12 cellular contexts compared by ENCODE assay signal in genomic region chr15:92949604-92950249, GRCh38. TPM values are rescaled to one million over a fixed set of nuclear protein-coding genes. Genes with fewer than 3 reads are reported as not detected.
DNase-seq lines count a peak whose midpoint lies in the region; ATAC-seq, FAIRE-seq and TF ChIP-seq lines count a peak whose summit lies in the region.
"Had no signal": no experiment of that assay in that cellular context is flagged by ENCODE, and none has a peak within 500 bp of the region (broad histone marks: within the 10 kb centered on the region; RNA-seq: fewer than 3 reads in every experiment).

No MANE protein-coding gene starts in this region.

- peak overlapping the region; percentile 61 for H3K27ac Mint-ChIP-seq in Caco-2 (ENCODE audit: unreplicated experiment)
- H3K27ac Mint-ChIP-seq in astrocyte (ENCODE audit: unreplicated experiment), result peak overlapping the region; percentile 81

- H3K27ac ChIP-seq in HUES48 (ENCODE audit: low read depth, low read length), result peak overlapping the region; percentile 39
- no peak overlapping the region for H3K27ac ChIP-seq in astrocyte (ENCODE audit: low read depth, low read length)
- peak overlapping the region; percentile 51 for H3K27ac ChIP-seq in mesodermal cell (ENCODE audit: low read depth, low read length, severe bottlenecking)
- H3K27ac ChIP-seq in right cardiac atrium (ENCODE audit: low read length), result no peak overlapping the region
- H3K27ac ChIP-seq: left lung, prostate gland had no signal

- H3K27me3 ChIP-seq in Caco-2 (replicated peaks; ENCODE audit: control insufficient read depth, insufficient read depth, low read length) (no peaks in the 10 kb centered on the region), HUES48 (ENCODE audit: control insufficient read depth, insufficient read depth, low read length) (no peaks in the 10 kb centered on the region), astrocyte (ENCODE audit: insufficient read depth, low read length) (no peaks in the 10 kb centered on the region), right cardiac atrium (ENCODE audit: control insufficient read depth, insufficient read depth) (no peaks in the 10 kb centered on the region)
- H3K27me3 ChIP-seq: left lung had no signal

- peaks cover 83% of the 10 kb centered on the region for H3K79me2 ChIP-seq in astrocyte (ENCODE audit: insufficient read depth, low read length)

- H3K9ac ChIP-seq in HUES48 (ENCODE audit: low read depth, low read length) (no peak overlapping the region), astrocyte (ENCODE audit: low read length) (no peak overlapping the region)

- H3K36me3 ChIP-seq in Caco-2 (ENCODE audit: control insufficient read depth, insufficient read depth, low read length), result peaks cover 5% of the 10 kb centered on the region
- H3K36me3 ChIP-seq in HUES48 (ENCODE audit: control insufficient read depth, insufficient read depth, low read length), result peaks cover 98% of the 10 kb centered on the region
- H3K36me3 ChIP-seq in astrocyte (ENCODE audit: insufficient read depth, low read length), result peaks cover 75% of the 10 kb centered on the region
- peaks cover 95% of the 10 kb centered on the region for H3K36me3 ChIP-seq in mesodermal cell (ENCODE audit: control insufficient read depth, insufficient read depth, low read length)

- POLR2A ChIA-PET in Caco-2 (lab: Charles Lee), result no interaction called here

- H3K27me3 Mint-ChIP-seq in Caco-2 (ENCODE audit: insufficient read depth, unreplicated experiment) (no peaks in the 10 kb centered on the region), astrocyte (ENCODE audit: low read depth, unreplicated experiment) (no peaks in the 10 kb centered on the region)

- H3K4me1 ChIP-seq in Caco-2 (no peaks in the 10 kb centered on the region), HUES48 (ENCODE audit: control insufficient read depth, insufficient read depth, low read length) (no peaks in the 10 kb centered on the region), astrocyte (ENCODE audit: insufficient read depth, low read length) (no peaks in the 10 kb centered on the region), mesodermal cell (ENCODE audit: control insufficient read depth, insufficient read depth, low read length, poor library complexity, severe bottlenecking) (no peaks in the 10 kb centered on the region), right cardiac atrium (ENCODE audit: control insufficient read depth, insufficient read depth, low read length) (no peaks in the 10 kb centered on the region)
- H3K4me1 ChIP-seq: left lung, prostate gland had no signal

- H3K9me3 ChIP-seq in Caco-2 (peaks cover 32% of the 10 kb centered on the region), HUES48 (ENCODE audit: control insufficient read depth, insufficient read depth, low read length) (peaks cover 39% of the 10 kb centered on the region), astrocyte (ENCODE audit: insufficient read depth, low read depth, low read length) (peaks cover 16% of the 10 kb centered on the region), mesodermal cell (ENCODE audit: control insufficient read depth, low read length) (peaks cover 44% of the 10 kb centered on the region), right cardiac atrium (ENCODE audit: control insufficient read depth, low read length) (peaks cover 1% of the 10 kb centered on the region)
- H3K9me3 ChIP-seq: prostate gland had no signal

- peaks cover 5% of the 10 kb centered on the region for H3K4me1 Mint-ChIP-seq in Caco-2 (ENCODE audit: low read depth, unreplicated experiment)
- H3K4me1 Mint-ChIP-seq in astrocyte (ENCODE audit: low read depth, unreplicated experiment), result peaks cover 8% of the 10 kb centered on the region

- peaks cover 39% of the 10 kb centered on the region for H3K9me3 Mint-ChIP-seq in Caco-2 (ENCODE audit: unreplicated experiment)
- H3K9me3 Mint-ChIP-seq in astrocyte (ENCODE audit: unreplicated experiment), result peaks cover 28% of the 10 kb centered on the region

- FAIRE-seq in astrocyte (lab: Jason Lieb, UNC), result no peak

- WGBS in mesodermal cell (ENCODE audit: insufficient coverage in 2 of 2), 2 experiments, result 92 to 100% methylated on average over 5 to 7 of the region's 10 CpGs
- WGBS in right cardiac atrium, result 96% methylated on average over 10 of the region's 10 CpGs

- no peak for ATAC-seq in right cardiac atrium
- ATAC-seq: left lung had no signal

- no peak overlapping the region for H2AFZ ChIP-seq in astrocyte (ENCODE audit: low read depth, low read length)

- no peak overlapping the region for H3K4me2 ChIP-seq in astrocyte (ENCODE audit: low read length)

- H3K36me3 Mint-ChIP-seq in Caco-2 (ENCODE audit: insufficient read depth, unreplicated experiment) (peaks cover 97% of the 10 kb centered on the region), astrocyte (ENCODE audit: low read depth, unreplicated experiment) (peaks cover 67% of the 10 kb centered on the region)

- peak in 1 of 2 experiments; percentile 50 for DNase-seq in Caco-2
- no peak for DNase-seq in astrocyte (ENCODE audit: low read depth)
- no peak for DNase-seq in NCI-H345 treated with DMSO at 0.1 percent for 48 hours (lab: John Stamatoyannopoulos, UW; ENCODE audit: unreplicated experiment)
- DNase-seq in right cardiac atrium, result no peak
- no peak for DNase-seq in SIG-M5 (lab: John Stamatoyannopoulos, UW)
- DNase-seq: caudate nucleus, left lung, NCI-H510A had no signal

- no TSS peak for BruUV-seq in Caco-2 (replicated peaks; lab: Mats Ljungman, UMichigan)

- CTCF ChIA-PET in Caco-2 (lab: Charles Lee), result no interaction called here

- H3K4me3 Mint-ChIP-seq in Caco-2 (ENCODE audit: unreplicated experiment) (no peak overlapping the region), astrocyte (ENCODE audit: unreplicated experiment) (peak overlapping the region; percentile 22)

- TF ChIP-seq CTCF in Caco-2 (IDR thresholded peaks at IDR 0.05; ENCODE audit: insufficient read depth in 1 of 2, low read depth in 1 of 2, low read length in 1 of 2, severe bottlenecking in 1 of 2, unreplicated experiment in 1 of 2), result no peak
- no peak for TF ChIP-seq CTCF in astrocyte (IDR thresholded peaks at IDR 0.05; ENCODE audit: insufficient read depth, low read depth, low read length)

- no peak overlapping the region for H3K4me3 ChIP-seq in Caco-2 (ENCODE audit: low read depth, low read length)
- H3K4me3 ChIP-seq in HUES48 (ENCODE audit: low read depth, low read length), result no peak overlapping the region
- no peak overlapping the region for H3K4me3 ChIP-seq in astrocyte (ENCODE audit: insufficient read depth, low read depth, low read length)
- no peak overlapping the region for H3K4me3 ChIP-seq in mesodermal cell (ENCODE audit: extremely low read depth, insufficient read depth, low read length, poor library complexity, severe bottlenecking)
- no peak overlapping the region for H3K4me3 ChIP-seq in right cardiac atrium (ENCODE audit: low read length)
- H3K4me3 ChIP-seq: left lung, prostate gland, thoracic aorta had no signal

- peaks cover 21% of the 10 kb centered on the region for H4K20me1 ChIP-seq in astrocyte (ENCODE audit: insufficient read depth, low read length)

- intact Hi-C loops in Caco-2 (cut with micrococcal nuclease; ENCODE audit: unreplicated experiment) (no loop called here), right cardiac atrium (cut with DNase I) (loop anchor here in 3 of 4 donors (10.0 kb wide), 3 partner anchors 45 to 65 kb away; no protein-coding TSS in a partner anchor)

RNA-seq across cellular contexts. Expression of gene CHD2, which starts 49.6 kb away (rescaled TPM):
- 85.0 and 108 TPM in 2 replicates for total RNA-seq in Caco-2 (2022)
- total RNA-seq in astrocyte, result 90.0 and 105 TPM in 2 replicates
- 45.4 TPM for polyA plus RNA-seq in mesodermal cell (2013, experiment 1 of 2)
- 37.3 TPM for polyA plus RNA-seq in mesodermal cell (2013, experiment 2 of 2)
- 10 to 100 TPM; 62.7 to 83.6 (median 65.1) TPM for total RNA-seq in right cardiac atrium
- 28.4 TPM for polyA plus RNA-seq in right cardiac atrium

Comparison
In these comparisons a context has a peak if more than half of its experiments do, and no peak if none do; other contexts are left out.
1. H3K27ac ChIP-seq: peak in HUES48 (single experiment) and mesodermal cell (single experiment); none in astrocyte (single experiment) and right cardiac atrium (single experiment).